In genomic region chr16:4426722-4427372, GRCh38 we compare ENCODE assay signal across 8 cellular contexts. TPM values are rescaled to one million over a fixed set of nuclear protein-coding genes. Genes with fewer than 3 reads are reported as not detected.
DNase-seq lines count a peak whose midpoint lies in the region; ATAC-seq and TF ChIP-seq lines count a peak whose summit lies in the region.

No MANE protein-coding gene starts in this region.

- H3K4me3 ChIP-seq in BE2C (ENCODE audit: low read depth, low read length) (peak overlapping the region; percentile 97), colonic mucosa (peak overlapping the region; percentile 88)

- no peak for ATAC-seq in naive thymus-derived CD8-positive, alpha-beta T cell
- ATAC-seq in GM21367 (IDR thresholded peaks at IDR 0.05; ENCODE audit: unreplicated experiment), result no peak

- peak overlapping the region; percentile 89 to 100 (median 94) for H3K4me3 Mint-ChIP-seq in naive thymus-derived CD8-positive, alpha-beta T cell

- H3K9ac ChIP-seq in colonic mucosa (ENCODE audit: low read depth in 2 of 2, low read length in 2 of 2), result peak overlapping the region; percentile 4 to 76

- peak overlapping the region; percentile 93 to 100 (median 100) for H3K27ac Mint-ChIP-seq in naive thymus-derived CD8-positive, alpha-beta T cell

- H3K9me3 Mint-ChIP-seq in naive thymus-derived CD8-positive, alpha-beta T cell, result no peaks in the 10 kb centered on the region

- H3K27ac ChIP-seq in KOPT-K1 (ENCODE audit: low read depth, low read length, poor library complexity, severe bottlenecking) (peak overlapping the region; percentile 96), colonic mucosa (no peak overlapping the region)

- H3K4me1 Mint-ChIP-seq in naive thymus-derived CD8-positive, alpha-beta T cell, result peaks cover 16 to 48% (median 36%) of the 10 kb centered on the region in 4 donors

- H3K36me3 Mint-ChIP-seq in naive thymus-derived CD8-positive, alpha-beta T cell, result peaks cover 0 to 30% (median 0%) of the 10 kb centered on the region in 3 donors

- H3K36me3 ChIP-seq in BE2C (peaks cover 21% of the 10 kb centered on the region), KOPT-K1 (ENCODE audit: insufficient read depth, low read length) (peaks cover 40% of the 10 kb centered on the region), colonic mucosa (no peaks in the 10 kb centered on the region)

- DNase-seq in BE2C, result no peak
- DNase-seq in colonic mucosa, result no peak
- no peak for DNase-seq in naive thymus-derived CD8-positive, alpha-beta T cell
- no peak for DNase-seq in RPMI8226
- DNase-seq in inferior parietal cortex (ENCODE audit: extremely low spot score), result no peak
- DNase-seq in stimulated activated CD8-positive, alpha-beta memory T cell treated with anti-CD3 and anti-CD28 coated beads, Interleukin-4, amount 100 ng/mL, for 48 hours, result no peak

- POLR2A ChIA-PET in naive thymus-derived CD8-positive, alpha-beta T cell (lab: Charles Lee), result interaction anchor here (0.6 to 5.1 kb wide), 4 partner anchors 11 to 83 kb away, joined by 3 to 38 read pairs (median 3); partner anchors contain the start of gene CORO7

- intact Hi-C loops in colonic mucosa (cut with DNase I), result loop anchor here (10.0 kb wide), 1 partner anchor 48 kb away; the partner anchor contains the start of genes HMOX2 and NMRAL1

- H3K27me3 ChIP-seq in BE2C (no peaks in the 10 kb centered on the region), colonic mucosa (no peaks in the 10 kb centered on the region)

- no peaks in the 10 kb centered on the region for H3K27me3 Mint-ChIP-seq in naive thymus-derived CD8-positive, alpha-beta T cell

- no peak for TF ChIP-seq CTCF in BE2C (IDR thresholded peaks at IDR 0.05; ENCODE audit: low read depth, low read length)
- TF ChIP-seq CTCF in colonic mucosa (IDR thresholded peaks at IDR 0.05), result no peak

- H3K9me3 ChIP-seq in BE2C (no peaks in the 10 kb centered on the region), KOPT-K1 (ENCODE audit: insufficient read depth, low read length, poor library complexity, severe bottlenecking) (no peaks in the 10 kb centered on the region), colonic mucosa (no peaks in the 10 kb centered on the region)

- H3K4me1 ChIP-seq in BE2C, result no peaks in the 10 kb centered on the region
- peaks cover 7% of the 10 kb centered on the region for H3K4me1 ChIP-seq in colonic mucosa

RNA-seq across cellular contexts. Expression of gene DNAJA3, which starts 1.2 kb away (rescaled TPM):
- polyA plus RNA-seq in BE2C (2012; ENCODE audit: insufficient read depth, insufficient read length, low read depth), result 154 TPM
- 10 to 100 TPM; 48.3 to 76.1 TPM for total RNA-seq in colonic mucosa
- total RNA-seq in naive thymus-derived CD8-positive, alpha-beta T cell, result 10 to 100 TPM; 70.6 to 71.3 TPM
- polyA plus RNA-seq in naive thymus-derived CD8-positive, alpha-beta T cell, result 10 to 100 TPM; 43.4 to 64.8 (median 45.2) TPM

RNA-seq across cellular contexts. Expression of gene CORO7, which starts 10.5 kb away (rescaled TPM):
- 72.6 TPM for polyA plus RNA-seq in BE2C (2012; ENCODE audit: insufficient read depth, insufficient read length, low read depth)
- 10 to 100 TPM; 37.2 to 55.9 TPM for total RNA-seq in colonic mucosa
- total RNA-seq in naive thymus-derived CD8-positive, alpha-beta T cell, result 100 to 1,000 TPM; 161 to 169 TPM
- 10 to 100 TPM; 44.6 to 79.9 (median 45.5) TPM for polyA plus RNA-seq in naive thymus-derived CD8-positive, alpha-beta T cell

RNA-seq across cellular contexts. Expression of gene NMRAL1, which starts 47.6 kb away (rescaled TPM):
- 50.7 TPM for polyA plus RNA-seq in BE2C (2012; ENCODE audit: insufficient read depth, insufficient read length, low read depth)
- total RNA-seq in colonic mucosa, result 10 to 100 TPM; 25.8 to 40.2 TPM
- total RNA-seq in naive thymus-derived CD8-positive, alpha-beta T cell, result 10 to 100 TPM; 53.7 to 63.1 TPM
- polyA plus RNA-seq in naive thymus-derived CD8-positive, alpha-beta T cell, result 10 to 100 TPM; 52.3 to 67.9 (median 62.9) TPM

RNA-seq across cellular contexts. Expression of gene HMOX2, which starts 49.4 kb away (rescaled TPM):
- polyA plus RNA-seq in BE2C (2012; ENCODE audit: insufficient read depth, insufficient read length, low read depth), result 179 TPM
- total RNA-seq in colonic mucosa, result 10 to 100 TPM; 46.8 to 55.7 TPM
- 10 to 100 TPM; 64.3 to 71.9 TPM for total RNA-seq in naive thymus-derived CD8-positive, alpha-beta T cell
- 100 to 1,000 TPM; 123 to 210 (median 145) TPM for polyA plus RNA-seq in naive thymus-derived CD8-positive, alpha-beta T cell

RNA-seq across cellular contexts. Expression of gene VASN, which starts 55.2 kb away (rescaled TPM):
- polyA plus RNA-seq in BE2C (2012; ENCODE audit: insufficient read depth, insufficient read length, low read depth), result 147 TPM
- total RNA-seq in colonic mucosa, result 1 to 10 TPM; 2.7 to 4.1 TPM
- under 1 TPM; 0.30 to 0.34 TPM for total RNA-seq in naive thymus-derived CD8-positive, alpha-beta T cell
- polyA plus RNA-seq in naive thymus-derived CD8-positive, alpha-beta T cell, result under 1 TPM in 1 of 3 donors, not detected in 2; 0.12 TPM
